1 cellular context compared by ENCODE assay signal in the genomic region with DNA sequence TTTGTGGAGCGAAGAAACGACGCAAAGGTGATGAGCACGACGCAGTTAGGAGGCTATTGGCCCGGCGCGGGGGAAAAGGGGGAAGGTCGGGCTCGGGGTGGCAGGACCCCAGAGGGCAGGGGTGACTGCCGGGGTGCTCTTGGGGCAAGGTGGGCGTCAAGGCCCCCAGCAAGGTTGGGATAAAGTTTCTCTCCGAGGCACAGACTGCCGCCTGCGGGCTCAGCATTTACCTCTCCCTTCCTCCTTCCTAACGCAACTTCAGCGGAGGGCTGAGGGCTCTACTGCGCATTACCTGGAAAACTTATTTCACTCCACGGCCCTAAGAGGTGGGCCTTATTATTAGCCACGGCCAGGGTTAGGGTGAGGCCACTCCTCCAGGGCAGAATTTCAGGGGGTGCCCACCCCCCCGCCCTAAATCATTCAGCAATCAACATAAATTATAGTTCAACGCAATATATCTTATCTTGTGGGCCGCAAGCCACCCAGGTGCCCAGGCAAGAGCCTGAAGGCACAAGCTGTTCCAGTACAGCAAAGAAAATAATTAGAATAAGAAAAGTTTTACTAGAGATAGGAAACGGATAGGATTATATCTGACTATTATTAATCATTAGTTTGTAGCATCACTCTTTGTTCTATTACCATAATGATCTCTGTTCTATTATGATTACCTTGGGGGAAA.
TF ChIP-seq lines count a peak whose summit lies in the region.
"Not testable (repeated sequence)": the region's sequence is repeated elsewhere in the genome, so short reads cannot be mapped to it uniquely, and the experiment has no call there.

No MANE protein-coding gene starts in this region.

TF ChIP-seq in HepG2, 621 proteins besides CTCF, POLR2A, EP300 and RAD21 (continued from another document and continues in another):
- TF ChIP-seq STAT5B (CRISPR knock-in tag; IDR thresholded peaks at IDR 0.05) (0 out of 2 replicates have a peak, but pooled peaks have one; percentile 81), NR3C1 (CRISPR knock-in tag; IDR thresholded peaks at IDR 0.05) (peak; percentile 6; the same call in 1 of the 2 replicates), ZBTB7B (CRISPR knock-in tag; IDR thresholded peaks at IDR 0.05) (peak; percentile 52; the same call in 1 of the 2 replicates), NFYC (CRISPR knock-in tag; IDR thresholded peaks at IDR 0.05) (peak; percentile 25; the same call in 1 of the 2 replicates), HNRNPLL (IDR thresholded peaks at IDR 0.05; ENCODE audit: low read depth, low read length, poor library complexity, severe bottlenecking) (peak; percentile 56), GATAD2A (CRISPR knock-in tag; IDR thresholded peaks at IDR 0.05) (peak; percentile 54; the same call in 1 of the 2 replicates), MTA3 (CRISPR knock-in tag; IDR thresholded peaks at IDR 0.05) (peak; percentile 91; the same call in 1 of the 2 replicates), SMAD3 (CRISPR knock-in tag; IDR thresholded peaks at IDR 0.05) (0 out of 2 replicates have a peak, but pooled peaks have one; percentile 55), CHD2 (IDR thresholded peaks at IDR 0.05; ENCODE audit: low read depth, low read length) (0 out of 2 replicates have a peak, but pooled peaks have one; percentile 22), NFKBIZ (CRISPR knock-in tag; IDR thresholded peaks at IDR 0.05) (peak; percentile 88; the same call in 1 of the 2 replicates), FOSL2 (CRISPR knock-in tag; IDR thresholded peaks at IDR 0.05) (0 out of 2 replicates have a peak, but pooled peaks have one; percentile 27), ELF3 (CRISPR knock-in tag; IDR thresholded peaks at IDR 0.05) (peak; percentile 54), MAZ (IDR thresholded peaks at IDR 0.05; ENCODE audit: borderline replicate concordance, low read depth, low read length) (peak; percentile 66; the same call in 1 of the 2 replicates), TOE1 (CRISPR knock-in tag; IDR thresholded peaks at IDR 0.05) (0 out of 2 replicates have a peak, but pooled peaks have one; percentile 51), RCOR2 (CRISPR knock-in tag; IDR thresholded peaks at IDR 0.05) (peak; percentile 49; the same call in 1 of the 2 replicates), ATAD3A (CRISPR knock-in tag; IDR thresholded peaks at IDR 0.05) (peak; percentile 95; the same call in 1 of the 2 replicates), ZKSCAN8 (CRISPR knock-in tag; IDR thresholded peaks at IDR 0.05; ENCODE audit: borderline replicate concordance) (0 out of 2 replicates have a peak, but pooled peaks have one; percentile 51), ZNF331 (CRISPR knock-in tag; IDR thresholded peaks at IDR 0.05) (0 out of 2 replicates have a peak, but pooled peaks have one; percentile 21), KDM2A (CRISPR knock-in tag; IDR thresholded peaks at IDR 0.05; ENCODE audit: borderline replicate concordance, low read depth) (peak; percentile 66), SOX13 (CRISPR knock-in tag; conservative IDR thresholded peaks at IDR 0.05 in 1 of 2, IDR thresholded peaks at IDR 0.05 in 1 of 2) (peak in 1 of 2 experiments; percentile 12; a peak in 1 of 4 replicates), ZNF205 (CRISPR knock-in tag; IDR thresholded peaks at IDR 0.05) (0 out of 2 replicates have a peak, but pooled peaks have one; percentile 72), GABPB1 (CRISPR knock-in tag; IDR thresholded peaks at IDR 0.05) (peak; percentile 29; the same call in 1 of the 2 replicates), RFX3 (CRISPR knock-in tag; IDR thresholded peaks at IDR 0.05) (0 out of 2 replicates have a peak, but pooled peaks have one; percentile 49)
- TF ChIP-seq, protein P1, sequence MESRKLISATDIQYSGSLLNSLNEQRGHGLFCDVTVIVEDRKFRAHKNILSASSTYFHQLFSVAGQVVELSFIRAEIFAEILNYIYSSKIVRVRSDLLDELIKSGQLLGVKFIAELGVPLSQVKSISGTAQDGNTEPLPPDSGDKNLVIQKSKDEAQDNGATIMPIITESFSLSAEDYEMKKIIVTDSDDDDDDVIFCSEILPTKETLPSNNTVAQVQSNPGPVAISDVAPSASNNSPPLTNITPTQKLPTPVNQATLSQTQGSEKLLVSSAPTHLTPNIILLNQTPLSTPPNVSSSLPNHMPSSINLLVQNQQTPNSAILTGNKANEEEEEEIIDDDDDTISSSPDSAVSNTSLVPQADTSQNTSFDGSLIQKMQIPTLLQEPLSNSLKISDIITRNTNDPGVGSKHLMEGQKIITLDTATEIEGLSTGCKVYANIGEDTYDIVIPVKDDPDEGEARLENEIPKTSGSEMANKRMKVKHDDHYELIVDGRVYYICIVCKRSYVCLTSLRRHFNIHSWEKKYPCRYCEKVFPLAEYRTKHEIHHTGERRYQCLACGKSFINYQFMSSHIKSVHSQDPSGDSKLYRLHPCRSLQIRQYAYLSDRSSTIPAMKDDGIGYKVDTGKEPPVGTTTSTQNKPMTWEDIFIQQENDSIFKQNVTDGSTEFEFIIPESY (CRISPR knock-in tag; IDR thresholded peaks at IDR 0.05) = peak; percentile 61
- TF ChIP-seq, protein P2, sequence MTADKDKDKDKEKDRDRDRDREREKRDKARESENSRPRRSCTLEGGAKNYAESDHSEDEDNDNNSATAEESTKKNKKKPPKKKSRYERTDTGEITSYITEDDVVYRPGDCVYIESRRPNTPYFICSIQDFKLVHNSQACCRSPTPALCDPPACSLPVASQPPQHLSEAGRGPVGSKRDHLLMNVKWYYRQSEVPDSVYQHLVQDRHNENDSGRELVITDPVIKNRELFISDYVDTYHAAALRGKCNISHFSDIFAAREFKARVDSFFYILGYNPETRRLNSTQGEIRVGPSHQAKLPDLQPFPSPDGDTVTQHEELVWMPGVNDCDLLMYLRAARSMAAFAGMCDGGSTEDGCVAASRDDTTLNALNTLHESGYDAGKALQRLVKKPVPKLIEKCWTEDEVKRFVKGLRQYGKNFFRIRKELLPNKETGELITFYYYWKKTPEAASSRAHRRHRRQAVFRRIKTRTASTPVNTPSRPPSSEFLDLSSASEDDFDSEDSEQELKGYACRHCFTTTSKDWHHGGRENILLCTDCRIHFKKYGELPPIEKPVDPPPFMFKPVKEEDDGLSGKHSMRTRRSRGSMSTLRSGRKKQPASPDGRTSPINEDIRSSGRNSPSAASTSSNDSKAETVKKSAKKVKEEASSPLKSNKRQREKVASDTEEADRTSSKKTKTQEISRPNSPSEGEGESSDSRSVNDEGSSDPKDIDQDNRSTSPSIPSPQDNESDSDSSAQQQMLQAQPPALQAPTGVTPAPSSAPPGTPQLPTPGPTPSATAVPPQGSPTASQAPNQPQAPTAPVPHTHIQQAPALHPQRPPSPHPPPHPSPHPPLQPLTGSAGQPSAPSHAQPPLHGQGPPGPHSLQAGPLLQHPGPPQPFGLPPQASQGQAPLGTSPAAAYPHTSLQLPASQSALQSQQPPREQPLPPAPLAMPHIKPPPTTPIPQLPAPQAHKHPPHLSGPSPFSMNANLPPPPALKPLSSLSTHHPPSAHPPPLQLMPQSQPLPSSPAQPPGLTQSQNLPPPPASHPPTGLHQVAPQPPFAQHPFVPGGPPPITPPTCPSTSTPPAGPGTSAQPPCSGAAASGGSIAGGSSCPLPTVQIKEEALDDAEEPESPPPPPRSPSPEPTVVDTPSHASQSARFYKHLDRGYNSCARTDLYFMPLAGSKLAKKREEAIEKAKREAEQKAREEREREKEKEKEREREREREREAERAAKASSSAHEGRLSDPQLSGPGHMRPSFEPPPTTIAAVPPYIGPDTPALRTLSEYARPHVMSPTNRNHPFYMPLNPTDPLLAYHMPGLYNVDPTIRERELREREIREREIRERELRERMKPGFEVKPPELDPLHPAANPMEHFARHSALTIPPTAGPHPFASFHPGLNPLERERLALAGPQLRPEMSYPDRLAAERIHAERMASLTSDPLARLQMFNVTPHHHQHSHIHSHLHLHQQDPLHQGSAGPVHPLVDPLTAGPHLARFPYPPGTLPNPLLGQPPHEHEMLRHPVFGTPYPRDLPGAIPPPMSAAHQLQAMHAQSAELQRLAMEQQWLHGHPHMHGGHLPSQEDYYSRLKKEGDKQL (CRISPR knock-in tag; IDR thresholded peaks at IDR 0.05; ENCODE audit: low read depth) = peak; percentile 28; the same call in 1 of the 2 replicates
- TF ChIP-seq, protein P3, sequence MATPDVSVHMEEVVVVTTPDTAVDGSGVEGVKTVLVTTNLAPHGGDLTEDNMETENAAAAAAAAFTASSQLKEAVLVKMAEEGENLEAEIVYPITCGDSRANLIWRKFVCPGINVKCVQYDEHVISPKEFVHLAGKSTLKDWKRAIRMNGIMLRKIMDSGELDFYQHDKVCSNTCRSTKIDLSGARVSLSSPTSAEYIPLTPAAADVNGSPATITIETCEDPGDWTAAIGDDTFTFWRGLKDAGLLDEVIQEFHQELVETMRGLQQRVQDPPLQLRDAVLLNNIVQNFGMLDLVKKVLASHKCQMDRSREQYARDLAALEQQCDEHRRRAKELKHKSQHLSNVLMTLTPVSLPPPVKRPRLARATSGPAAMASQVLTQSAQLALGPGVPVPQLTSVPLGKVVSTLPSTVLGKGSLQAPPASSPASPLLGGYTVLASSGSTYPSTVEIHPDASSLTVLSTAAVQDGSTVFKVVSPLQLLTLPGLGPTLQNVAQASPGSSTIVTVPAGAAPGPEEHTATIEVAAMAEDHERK (CRISPR knock-in tag; IDR thresholded peaks at IDR 0.05; ENCODE audit: low read depth) = peak; percentile 58
- not testable (repeated sequence) for TF ChIP-seq MAZ (CRISPR knock-in tag; IDR thresholded peaks at IDR 0.05; ENCODE audit: low read depth); SOX13 (IDR thresholded peaks at IDR 0.05)
- TF ChIP-seq, protein P4, sequence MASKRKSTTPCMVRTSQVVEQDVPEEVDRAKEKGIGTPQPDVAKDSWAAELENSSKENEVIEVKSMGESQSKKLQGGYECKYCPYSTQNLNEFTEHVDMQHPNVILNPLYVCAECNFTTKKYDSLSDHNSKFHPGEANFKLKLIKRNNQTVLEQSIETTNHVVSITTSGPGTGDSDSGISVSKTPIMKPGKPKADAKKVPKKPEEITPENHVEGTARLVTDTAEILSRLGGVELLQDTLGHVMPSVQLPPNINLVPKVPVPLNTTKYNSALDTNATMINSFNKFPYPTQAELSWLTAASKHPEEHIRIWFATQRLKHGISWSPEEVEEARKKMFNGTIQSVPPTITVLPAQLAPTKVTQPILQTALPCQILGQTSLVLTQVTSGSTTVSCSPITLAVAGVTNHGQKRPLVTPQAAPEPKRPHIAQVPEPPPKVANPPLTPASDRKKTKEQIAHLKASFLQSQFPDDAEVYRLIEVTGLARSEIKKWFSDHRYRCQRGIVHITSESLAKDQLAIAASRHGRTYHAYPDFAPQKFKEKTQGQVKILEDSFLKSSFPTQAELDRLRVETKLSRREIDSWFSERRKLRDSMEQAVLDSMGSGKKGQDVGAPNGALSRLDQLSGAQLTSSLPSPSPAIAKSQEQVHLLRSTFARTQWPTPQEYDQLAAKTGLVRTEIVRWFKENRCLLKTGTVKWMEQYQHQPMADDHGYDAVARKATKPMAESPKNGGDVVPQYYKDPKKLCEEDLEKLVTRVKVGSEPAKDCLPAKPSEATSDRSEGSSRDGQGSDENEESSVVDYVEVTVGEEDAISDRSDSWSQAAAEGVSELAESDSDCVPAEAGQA (IDR thresholded peaks at IDR 0.05; ENCODE audit: low read depth) = not testable (repeated sequence)
- TF ChIP-seq, protein P4 (CRISPR knock-in tag; IDR thresholded peaks at IDR 0.05; ENCODE audit: borderline replicate concordance) = 0 out of 2 replicates have a peak, but pooled peaks have one; percentile 68
- TF ChIP-seq, protein P5, sequence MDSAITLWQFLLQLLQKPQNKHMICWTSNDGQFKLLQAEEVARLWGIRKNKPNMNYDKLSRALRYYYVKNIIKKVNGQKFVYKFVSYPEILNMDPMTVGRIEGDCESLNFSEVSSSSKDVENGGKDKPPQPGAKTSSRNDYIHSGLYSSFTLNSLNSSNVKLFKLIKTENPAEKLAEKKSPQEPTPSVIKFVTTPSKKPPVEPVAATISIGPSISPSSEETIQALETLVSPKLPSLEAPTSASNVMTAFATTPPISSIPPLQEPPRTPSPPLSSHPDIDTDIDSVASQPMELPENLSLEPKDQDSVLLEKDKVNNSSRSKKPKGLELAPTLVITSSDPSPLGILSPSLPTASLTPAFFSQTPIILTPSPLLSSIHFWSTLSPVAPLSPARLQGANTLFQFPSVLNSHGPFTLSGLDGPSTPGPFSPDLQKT (CRISPR knock-in tag; IDR thresholded peaks at IDR 0.05; ENCODE audit: borderline replicate concordance) = peak; percentile 11; the same call in 1 of the 2 replicates
- TF ChIP-seq, protein P6, sequence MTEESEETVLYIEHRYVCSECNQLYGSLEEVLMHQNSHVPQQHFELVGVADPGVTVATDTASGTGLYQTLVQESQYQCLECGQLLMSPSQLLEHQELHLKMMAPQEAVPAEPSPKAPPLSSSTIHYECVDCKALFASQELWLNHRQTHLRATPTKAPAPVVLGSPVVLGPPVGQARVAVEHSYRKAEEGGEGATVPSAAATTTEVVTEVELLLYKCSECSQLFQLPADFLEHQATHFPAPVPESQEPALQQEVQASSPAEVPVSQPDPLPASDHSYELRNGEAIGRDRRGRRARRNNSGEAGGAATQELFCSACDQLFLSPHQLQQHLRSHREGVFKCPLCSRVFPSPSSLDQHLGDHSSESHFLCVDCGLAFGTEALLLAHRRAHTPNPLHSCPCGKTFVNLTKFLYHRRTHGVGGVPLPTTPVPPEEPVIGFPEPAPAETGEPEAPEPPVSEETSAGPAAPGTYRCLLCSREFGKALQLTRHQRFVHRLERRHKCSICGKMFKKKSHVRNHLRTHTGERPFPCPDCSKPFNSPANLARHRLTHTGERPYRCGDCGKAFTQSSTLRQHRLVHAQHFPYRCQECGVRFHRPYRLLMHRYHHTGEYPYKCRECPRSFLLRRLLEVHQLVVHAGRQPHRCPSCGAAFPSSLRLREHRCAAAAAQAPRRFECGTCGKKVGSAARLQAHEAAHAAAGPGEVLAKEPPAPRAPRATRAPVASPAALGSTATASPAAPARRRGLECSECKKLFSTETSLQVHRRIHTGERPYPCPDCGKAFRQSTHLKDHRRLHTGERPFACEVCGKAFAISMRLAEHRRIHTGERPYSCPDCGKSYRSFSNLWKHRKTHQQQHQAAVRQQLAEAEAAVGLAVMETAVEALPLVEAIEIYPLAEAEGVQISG (CRISPR knock-in tag; IDR thresholded peaks at IDR 0.05) = peak; percentile 65; the same call in 1 of the 2 replicates
- TF ChIP-seq, protein P7, sequence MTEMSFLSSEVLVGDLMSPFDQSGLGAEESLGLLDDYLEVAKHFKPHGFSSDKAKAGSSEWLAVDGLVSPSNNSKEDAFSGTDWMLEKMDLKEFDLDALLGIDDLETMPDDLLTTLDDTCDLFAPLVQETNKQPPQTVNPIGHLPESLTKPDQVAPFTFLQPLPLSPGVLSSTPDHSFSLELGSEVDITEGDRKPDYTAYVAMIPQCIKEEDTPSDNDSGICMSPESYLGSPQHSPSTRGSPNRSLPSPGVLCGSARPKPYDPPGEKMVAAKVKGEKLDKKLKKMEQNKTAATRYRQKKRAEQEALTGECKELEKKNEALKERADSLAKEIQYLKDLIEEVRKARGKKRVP (CRISPR knock-in tag; IDR thresholded peaks at IDR 0.05) = 0 out of 4 replicates have a peak, but pooled peaks of 1 of the 2 experiments have one; percentile 18
